2 cellular contexts compared by ENCODE assay signal in the genomic region with DNA sequence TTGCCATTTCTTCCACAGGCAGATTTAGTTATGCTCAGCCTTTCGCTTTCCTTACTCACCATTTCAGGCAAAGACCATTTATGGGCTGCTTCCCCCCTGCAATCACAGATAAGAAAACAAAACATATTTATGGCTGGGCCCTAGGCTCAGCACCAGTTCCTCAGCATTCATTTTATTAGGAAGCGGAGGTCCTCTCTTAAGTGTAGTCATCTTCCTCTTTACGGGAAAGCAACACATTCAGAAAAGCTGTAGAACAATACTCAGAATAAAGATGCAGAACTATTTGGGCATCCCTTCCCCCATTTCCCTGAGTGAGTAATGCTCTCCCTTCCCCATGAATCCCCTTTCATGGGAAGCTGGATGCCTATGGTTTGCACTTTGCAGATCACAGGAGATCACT.
TF ChIP-seq lines count a peak whose summit lies in the region.

No MANE protein-coding gene starts in this region.

TF ChIP-seq in IMR-90, 13 proteins besides CTCF, POLR2A, EP300 and RAD21:
- TF ChIP-seq MAFK (IDR thresholded peaks at IDR 0.05; ENCODE audit: low read depth, low read length) = no peak
- no peak for TF ChIP-seq RCOR1 (IDR thresholded peaks at IDR 0.05; ENCODE audit: insufficient replicate concordance, low read length)
- no peak for TF ChIP-seq RFX5 (IDR thresholded peaks at IDR 0.05; ENCODE audit: low read depth, low read length)
- TF ChIP-seq SMC3 (IDR thresholded peaks at IDR 0.05; ENCODE audit: low read depth, low read length) = no peak
- no peak for TF ChIP-seq FOS (IDR thresholded peaks at IDR 0.05; ENCODE audit: low read depth, low read length)
- TF ChIP-seq NFE2L2 (IDR thresholded peaks at IDR 0.05; ENCODE audit: low read depth, low read length) = no peak
- TF ChIP-seq, protein P1, sequence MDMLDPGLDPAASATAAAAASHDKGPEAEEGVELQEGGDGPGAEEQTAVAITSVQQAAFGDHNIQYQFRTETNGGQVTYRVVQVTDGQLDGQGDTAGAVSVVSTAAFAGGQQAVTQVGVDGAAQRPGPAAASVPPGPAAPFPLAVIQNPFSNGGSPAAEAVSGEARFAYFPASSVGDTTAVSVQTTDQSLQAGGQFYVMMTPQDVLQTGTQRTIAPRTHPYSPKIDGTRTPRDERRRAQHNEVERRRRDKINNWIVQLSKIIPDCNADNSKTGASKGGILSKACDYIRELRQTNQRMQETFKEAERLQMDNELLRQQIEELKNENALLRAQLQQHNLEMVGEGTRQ (IDR thresholded peaks at IDR 0.05; ENCODE audit: low read depth, low read length) = no peak
- TF ChIP-seq, protein P2, sequence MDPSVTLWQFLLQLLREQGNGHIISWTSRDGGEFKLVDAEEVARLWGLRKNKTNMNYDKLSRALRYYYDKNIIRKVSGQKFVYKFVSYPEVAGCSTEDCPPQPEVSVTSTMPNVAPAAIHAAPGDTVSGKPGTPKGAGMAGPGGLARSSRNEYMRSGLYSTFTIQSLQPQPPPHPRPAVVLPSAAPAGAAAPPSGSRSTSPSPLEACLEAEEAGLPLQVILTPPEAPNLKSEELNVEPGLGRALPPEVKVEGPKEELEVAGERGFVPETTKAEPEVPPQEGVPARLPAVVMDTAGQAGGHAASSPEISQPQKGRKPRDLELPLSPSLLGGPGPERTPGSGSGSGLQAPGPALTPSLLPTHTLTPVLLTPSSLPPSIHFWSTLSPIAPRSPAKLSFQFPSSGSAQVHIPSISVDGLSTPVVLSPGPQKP (IDR thresholded peaks at IDR 0.05; ENCODE audit: borderline replicate concordance, low read depth, low read length) = no peak
- no peak for TF ChIP-seq MXI1 (IDR thresholded peaks at IDR 0.05; ENCODE audit: borderline replicate concordance, low read depth, low read length)
- no peak for TF ChIP-seq MAZ (IDR thresholded peaks at IDR 0.05; ENCODE audit: borderline replicate concordance, low read depth, low read length)
- no peak for TF ChIP-seq BHLHE40 (IDR thresholded peaks at IDR 0.05; ENCODE audit: low read depth, low read length)
- TF ChIP-seq CHD1 (IDR thresholded peaks at IDR 0.05; ENCODE audit: low read depth, low read length) = no peak

TF ChIP-seq in H1, 55 proteins besides CTCF, POLR2A, EP300 and RAD21:
- TF ChIP-seq SIX5 (IDR thresholded peaks at IDR 0.05; ENCODE audit: low read depth, low read length) = no peak
- TF ChIP-seq CBX5 (IDR thresholded peaks at IDR 0.05; ENCODE audit: low read depth, low read length) = no peak
- no peak for TF ChIP-seq RXRA (IDR thresholded peaks at IDR 0.05; ENCODE audit: insufficient read depth, low read depth, low read length)
- no peak for TF ChIP-seq ASH2L (IDR thresholded peaks at IDR 0.05; ENCODE audit: low read length)
- TF ChIP-seq SP1 (IDR thresholded peaks at IDR 0.05; ENCODE audit: low read depth, low read length) = no peak
- no peak for TF ChIP-seq SUZ12 (IDR thresholded peaks at IDR 0.05; ENCODE audit: low read length)
- no peak for TF ChIP-seq BACH1 (IDR thresholded peaks at IDR 0.05; ENCODE audit: low read length)
- TF ChIP-seq RBBP5 (IDR thresholded peaks at IDR 0.05; ENCODE audit: borderline replicate concordance, low read depth, low read length) = no peak
- TF ChIP-seq TBP (IDR thresholded peaks at IDR 0.05; ENCODE audit: low read depth, low read length) = no peak
- TF ChIP-seq POU5F1 (IDR thresholded peaks at IDR 0.05; ENCODE audit: low read depth, low read length) = no peak
- no peak for TF ChIP-seq RFX5 (IDR thresholded peaks at IDR 0.05; ENCODE audit: borderline replicate concordance, low read depth, low read length)
- no peak for TF ChIP-seq E2F6 (IDR thresholded peaks at IDR 0.05)
- TF ChIP-seq SIRT6 (IDR thresholded peaks at IDR 0.05; ENCODE audit: low read length) = no peak
- no peak for TF ChIP-seq BCL11A (IDR thresholded peaks at IDR 0.05; ENCODE audit: low read depth in 2 of 2, low read length in 2 of 2)
- TF ChIP-seq CHD1 (IDR thresholded peaks at IDR 0.05; ENCODE audit: low read depth, low read length) = no peak
TF ChIP-seq in H1: peak in this region for 0.
